30 cellular contexts compared by ENCODE assay signal in the genomic region with DNA sequence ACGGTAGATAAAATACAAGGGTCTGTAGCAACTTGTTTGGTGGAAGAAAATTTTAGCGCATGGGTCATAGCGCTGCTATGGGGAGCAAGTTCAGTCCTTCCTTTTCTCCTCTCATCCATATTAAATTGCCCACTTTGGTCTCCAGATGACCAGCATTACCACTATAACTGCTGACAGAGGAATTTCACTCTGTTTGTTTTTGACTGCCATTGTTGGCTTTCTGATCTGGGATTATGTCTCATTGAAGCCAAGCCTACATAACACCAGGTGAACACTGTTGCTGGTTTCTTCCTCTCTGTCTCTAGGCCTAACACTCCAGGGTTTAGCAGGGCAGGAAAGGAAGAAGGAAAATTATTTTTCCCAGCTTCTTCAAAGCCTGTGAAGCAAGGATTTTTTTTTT.
"Had no signal": no experiment of that assay in that cellular context is flagged by ENCODE, and none has a peak within 500 bp of the region (broad histone marks: within the 10 kb centered on the region; RNA-seq: fewer than 3 reads in every experiment).

No MANE protein-coding gene starts in this region.

- H3K4me3 Mint-ChIP-seq: activated B cell treated with CpG ODN at 0.5 μM for 24 hours; activated CD4-positive, alpha-beta memory T cell treated with anti-CD3 and anti-CD28 coated beads, Interleukin-2, amount 10 ng/mL, durations not matched to agents 7 days and 5 days; activated CD8-positive, alpha-beta memory T cell treated with anti-CD3 and anti-CD28 coated beads, Interleukin-2, amount 10 ng/mL, durations not matched to agents 7 days and 5 days; activated naive CD4-positive, alpha-beta T cell treated with anti-CD3 and anti-CD28 coated beads, Interleukin-2, amount 10 ng/mL, durations not matched to agents 7 days and 5 days; activated naive CD8-positive, alpha-beta T cell treated with anti-CD3 and anti-CD28 coated beads for 36 hours had no signal

- DNase-seq: activated B cell treated with CpG ODN at 0.5 μM for 24 hours; activated CD4-positive, alpha-beta memory T cell treated with anti-CD3 and anti-CD28 coated beads, Interleukin-2, amount 10 ng/mL, durations not matched to agents 7 days and 5 days; activated CD4-positive, alpha-beta T cell treated with anti-CD3 and anti-CD28 coated beads for 4 hours; activated CD4-positive, CD25-positive, alpha-beta regulatory T cell treated with anti-CD3 and anti-CD28 coated beads, Interleukin-2, amount 50 U/mL, for 72 hours; activated CD8-positive, alpha-beta memory T cell treated with anti-CD3 and anti-CD28 coated beads for 24 hours; activated CD8-positive, alpha-beta memory T cell treated with anti-CD3 and anti-CD28 coated beads, Interleukin-2, amount 10 ng/mL, durations not matched to agents 7 days and 5 days; activated CD8-positive, alpha-beta memory T cell treated with anti-CD3 and anti-CD28 coated beads, Interleukin-2, amount 50 U/mL, for 48 hours; activated effector memory CD4-positive, alpha-beta T cell treated with Interleukin-2 at 50 U/mL for 16 hours; activated naive CD4-positive, alpha-beta T cell treated with anti-CD3 and anti-CD28 coated beads, Interleukin-2, amount 10 ng/mL, durations not matched to agents 7 days and 5 days; activated naive CD8-positive, alpha-beta T cell treated with anti-CD3 and anti-CD28 coated beads for 36 hours; activated T-cell treated with anti-CD3 and anti-CD28 coated beads, Interleukin-2, amount 50 U/mL, for 48 hours; amniotic stem cell; aorta; brain microvascular endothelial cell; central memory CD4-positive, alpha-beta T cell; MM.1S; MV-4-11; NCI-H1092; NCI-H1436 treated with DMSO at 0.1 percent for 48 hours; NCI-H1694 treated with DMSO at 0.1 percent for 48 hours; NCI-H2029; NCI-H345; NCI-H524 treated with DMSO at 0.1 percent for 48 hours; SHP77 treated with DMSO at 0.1 percent for 48 hours; SK-N-SH; T-helper 2 cell; T-helper 9 cell had no signal

- H3K4me1 ChIP-seq: SJSA1 had no signal

- H3K4me2 ChIP-seq: SK-N-SH had no signal

- H3K27ac Mint-ChIP-seq: activated B cell treated with CpG ODN at 0.5 μM for 24 hours; activated CD4-positive, alpha-beta memory T cell treated with anti-CD3 and anti-CD28 coated beads, Interleukin-2, amount 10 ng/mL, durations not matched to agents 7 days and 5 days; activated CD8-positive, alpha-beta memory T cell treated with anti-CD3 and anti-CD28 coated beads, Interleukin-2, amount 10 ng/mL, durations not matched to agents 7 days and 5 days; activated naive CD4-positive, alpha-beta T cell treated with anti-CD3 and anti-CD28 coated beads, Interleukin-2, amount 10 ng/mL, durations not matched to agents 7 days and 5 days; activated naive CD8-positive, alpha-beta T cell treated with anti-CD3 and anti-CD28 coated beads for 36 hours had no signal

- H3K27me3 Mint-ChIP-seq: activated B cell treated with CpG ODN at 0.5 μM for 24 hours; activated CD4-positive, alpha-beta memory T cell treated with anti-CD3 and anti-CD28 coated beads, Interleukin-2, amount 10 ng/mL, durations not matched to agents 7 days and 5 days; activated CD8-positive, alpha-beta memory T cell treated with anti-CD3 and anti-CD28 coated beads, Interleukin-2, amount 10 ng/mL, durations not matched to agents 7 days and 5 days had no signal

- H3K9me2 ChIP-seq: SK-N-SH had no signal

- H3K9me3 ChIP-seq: SJSA1, SK-N-SH had no signal

- H3K36me3 Mint-ChIP-seq: activated naive CD8-positive, alpha-beta T cell treated with anti-CD3 and anti-CD28 coated beads for 36 hours had no signal

- H3K27me3 ChIP-seq: brain microvascular endothelial cell, SJSA1 had no signal

- H3K9ac ChIP-seq: SK-N-SH had no signal

- H3K27ac ChIP-seq: brain microvascular endothelial cell, SJSA1, VCaP had no signal

- H3K9me3 Mint-ChIP-seq: activated B cell treated with CpG ODN at 0.5 μM for 24 hours; activated CD4-positive, alpha-beta memory T cell treated with anti-CD3 and anti-CD28 coated beads, Interleukin-2, amount 10 ng/mL, durations not matched to agents 7 days and 5 days; activated naive CD4-positive, alpha-beta T cell treated with anti-CD3 and anti-CD28 coated beads, Interleukin-2, amount 10 ng/mL, durations not matched to agents 7 days and 5 days; activated naive CD8-positive, alpha-beta T cell treated with anti-CD3 and anti-CD28 coated beads for 36 hours had no signal

- H3K36me3 ChIP-seq: brain microvascular endothelial cell, SJSA1 had no signal

- H3K4me3 ChIP-seq: SJSA1 had no signal

- ATAC-seq: activated CD8-positive, alpha-beta memory T cell treated with anti-CD3 and anti-CD28 coated beads, Interleukin-2, amount 10 ng/mL, durations not matched to agents 7 days and 5 days; Panc1 had no signal
